19 cellular contexts compared by ENCODE assay signal in genomic region chr6:34305497-34305896, GRCh38.
"Had no signal": no experiment of that assay in that cellular context is flagged by ENCODE, and none has a peak within 500 bp of the region (broad histone marks: within the 10 kb centered on the region; RNA-seq: fewer than 3 reads in every experiment).

No MANE protein-coding gene starts in this region.

- H3K36me3 Mint-ChIP-seq: activated naive CD4-positive, alpha-beta T cell treated with anti-CD3 and anti-CD28 coated beads, Interleukin-2, amount 50 U/mL, for 72 hours; natural killer cell treated with Interleukin-12 subunit alpha and Interleukin-12 subunit beta and Interleukin-15 and Interleukin-18, amount 100 ng/mL, for 72 hours had no signal

- DNase-seq: activated CD4-positive, alpha-beta T cell treated with anti-CD3 and anti-CD28 coated beads, Interleukin-2, amount 50 U/mL, for 4 hours; activated gamma-delta T cell; adrenal gland; effector CD8-positive, alpha-beta T cell; esophagus squamous epithelium; hypothalamus; kidney; left ventricle myocardium superior; nucleus accumbens; stimulated activated CD4-positive, alpha-beta T cell treated with anti-CD3 and anti-CD28 coated beads, Interleukin-12 subunit alpha, Interleukin-12 subunit beta, amount 100 ng/mL, for 4 hours; stimulated activated CD4-positive, alpha-beta T cell treated with anti-CD3 and anti-CD28 coated beads, Interleukin-1b, Interleukin-23, amount 100 ng/mL, for 48 hours; stimulated activated naive CD4-positive, alpha-beta T cell treated with Interleukin-2 at 50 U/mL for 16 hours; T-helper 2 cell; thyroid gland had no signal

- H3K4me3 ChIP-seq: adrenal gland, esophagus squamous epithelium, thyroid gland had no signal

- H3K9me3 ChIP-seq: adrenal gland, esophagus squamous epithelium, thyroid gland had no signal

- H3K27me3 ChIP-seq: adrenal gland, esophagus squamous epithelium, thyroid gland had no signal

- FAIRE-seq: bronchial epithelial cell, kidney, urothelium cell line had no signal

- ATAC-seq: activated naive CD4-positive, alpha-beta T cell treated with anti-CD3 and anti-CD28 coated beads, Interleukin-2, amount 50 U/mL, for 72 hours; natural killer cell treated with Interleukin-12 subunit alpha and Interleukin-12 subunit beta and Interleukin-15 and Interleukin-18, amount 100 ng/mL, for 72 hours had no signal

- H3K9me3 Mint-ChIP-seq: activated naive CD4-positive, alpha-beta T cell treated with anti-CD3 and anti-CD28 coated beads, Interleukin-2, amount 50 U/mL, for 72 hours; dendritic cell treated with granulocyte-macrophage colony-stimulating factor and Interleukin-4, amounts not matched to agents 40 ng/mL and 50 ng/mL, for 4 days; natural killer cell treated with Interleukin-12 subunit alpha and Interleukin-12 subunit beta and Interleukin-15 and Interleukin-18, amount 100 ng/mL, for 72 hours had no signal

- H3K36me3 ChIP-seq: adrenal gland, esophagus squamous epithelium, thyroid gland had no signal

- H3K27ac Mint-ChIP-seq: activated naive CD4-positive, alpha-beta T cell treated with anti-CD3 and anti-CD28 coated beads, Interleukin-2, amount 50 U/mL, for 72 hours; dendritic cell treated with granulocyte-macrophage colony-stimulating factor and Interleukin-4, amounts not matched to agents 40 ng/mL and 50 ng/mL, for 4 days; natural killer cell treated with Interleukin-12 subunit alpha and Interleukin-12 subunit beta and Interleukin-15 and Interleukin-18, amount 100 ng/mL, for 72 hours had no signal

- H3K4me3 Mint-ChIP-seq: dendritic cell treated with granulocyte-macrophage colony-stimulating factor and Interleukin-4, amounts not matched to agents 40 ng/mL and 50 ng/mL, for 4 days; natural killer cell treated with Interleukin-12 subunit alpha and Interleukin-12 subunit beta and Interleukin-15 and Interleukin-18, amount 100 ng/mL, for 72 hours had no signal

- H3K27me3 Mint-ChIP-seq: dendritic cell treated with granulocyte-macrophage colony-stimulating factor and Interleukin-4, amounts not matched to agents 40 ng/mL and 50 ng/mL, for 4 days; natural killer cell treated with Interleukin-12 subunit alpha and Interleukin-12 subunit beta and Interleukin-15 and Interleukin-18, amount 100 ng/mL, for 72 hours had no signal
